In the genomic region with DNA sequence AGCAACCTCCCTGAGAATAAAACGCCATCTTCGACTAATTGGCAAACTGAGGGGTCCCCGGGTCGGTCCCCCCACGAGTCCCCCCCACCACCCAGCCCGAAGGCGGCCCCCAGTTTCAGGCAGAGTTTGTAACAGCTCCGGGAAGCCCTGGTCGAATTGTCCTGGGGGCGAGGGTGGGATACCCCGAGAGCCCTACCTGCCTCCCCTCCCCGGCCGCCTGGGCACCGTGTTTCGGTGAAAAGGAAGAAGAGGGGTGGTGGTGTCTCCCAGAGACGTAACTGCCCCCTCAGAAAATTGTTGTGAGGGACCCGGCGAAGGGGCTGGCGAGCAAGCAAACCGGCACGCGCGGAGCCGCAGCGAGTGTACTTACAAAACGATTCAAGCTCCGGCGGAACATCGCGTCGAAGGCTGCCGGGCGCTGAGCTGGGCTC, we compare ENCODE assay signal across 7 cellular contexts. TPM values are rescaled to one million over a fixed set of nuclear protein-coding genes. Genes with fewer than 3 reads are reported as not detected.
DNase-seq lines count a peak whose midpoint lies in the region; ATAC-seq and TF ChIP-seq lines count a peak whose summit lies in the region.

No MANE protein-coding gene starts in this region.

- H3K27ac ChIP-seq in HCT116 (ENCODE audit: low read depth, low read length) (peak overlapping the region; percentile 45; the same call in 1 of the 2 replicates), right atrium auricular region (peak overlapping the region; percentile 64 to 96), smooth muscle cell (ENCODE audit: low read depth) (no peak overlapping the region)

- peak overlapping the region; percentile 80 for H3K4me2 ChIP-seq in HCT116 (ENCODE audit: low read length)
- peak overlapping the region; percentile 85 for H3K4me2 ChIP-seq in smooth muscle cell

- no peaks in the 10 kb centered on the region for H3K9me3 Mint-ChIP-seq in activated B cell treated with CpG ODN at 0.5 μM for 24 hours

- TF ChIP-seq POLR2A in HCT116 (IDR thresholded peaks at IDR 0.05; ENCODE audit: borderline replicate concordance, extremely low read depth, insufficient read depth, insufficient read length): no peak

- H3K4me3 ChIP-seq in HCT116 (replicated peaks in 1 of 2; ENCODE audit: low read depth in 1 of 2, low read length in 2 of 2) (peak overlapping the region; percentile 59 to 66), right atrium auricular region (peak overlapping the region; percentile 58 to 79), smooth muscle cell (peak overlapping the region; percentile 73)

- H3K36me3 ChIP-seq in HCT116 (ENCODE audit: control insufficient read depth in 1 of 2, insufficient read depth in 2 of 2, low read length in 2 of 2) (no peaks in the 10 kb centered on the region), right atrium auricular region (no peaks in the 10 kb centered on the region), smooth muscle cell (ENCODE audit: low read depth) (no peaks in the 10 kb centered on the region)

- peaks cover 20% of the 10 kb centered on the region for H3K4me1 Mint-ChIP-seq in activated B cell treated with CpG ODN at 0.5 μM for 24 hours

- no peaks in the 10 kb centered on the region for H3K36me3 Mint-ChIP-seq in activated B cell treated with CpG ODN at 0.5 μM for 24 hours (ENCODE audit: low read depth)

- WGBS in smooth muscle cell (ENCODE audit: low lambda C conversion rate): 27% methylated on average over 30 of the region's 33 CpGs

- H3K4me1 ChIP-seq in HCT116 (ENCODE audit: control insufficient read depth in 1 of 2, insufficient read depth in 2 of 2, low read length in 2 of 2) (peaks cover 6 to 20% of the 10 kb centered on the region in 2 experiments), right atrium auricular region (no peaks in the 10 kb centered on the region), smooth muscle cell (ENCODE audit: low read depth) (no peaks in the 10 kb centered on the region)

- no TSS peak for BruUV-seq in HCT116 (replicated peaks; lab: Mats Ljungman, UMichigan)

- CTCF ChIA-PET in HCT116 (lab: Charles Lee): no interaction called here
- CTCF ChIA-PET in activated B cell treated with CpG ODN at 0.5 μM for 24 hours (lab: Charles Lee): no interaction called here

- H3K9me2 ChIP-seq in HCT116 (ENCODE audit: insufficient read depth): no peaks in the 10 kb centered on the region

- ATAC-seq in HCT116 (peak; percentile 3), activated B cell treated with CpG ODN at 0.5 μM for 24 hours (ENCODE audit: low read depth) (no peak), GM19023 (IDR thresholded peaks at IDR 0.05; ENCODE audit: unreplicated experiment) (no peak)

- DNase-seq in HCT116 (ENCODE audit: low read depth, low spot score) (no peak), activated B cell treated with CpG ODN at 0.5 μM for 24 hours (no peak), right atrium auricular region (ENCODE audit: low spot score) (no peak), smooth muscle cell (lab: John Stamatoyannopoulos, UW; ENCODE audit: unreplicated experiment) (no peak), iPS-NIHi11 (ENCODE audit: low spot score) (no peak), SIG-M5 (lab: John Stamatoyannopoulos, UW) (no peak)

- POLR2A ChIA-PET in HCT116 (lab: Charles Lee) (no interaction called here), activated B cell treated with CpG ODN at 0.5 μM for 24 hours (lab: Charles Lee) (interaction anchor here (0.6 kb wide), 1 partner anchor 106 kb away, joined by 3 read pairs; no protein-coding TSS in a partner anchor)

- intact Hi-C loops in HCT116 (cut with micrococcal nuclease): no loop called here
- intact Hi-C loops in activated B cell treated with CpG ODN at 0.5 μM for 24 hours (cut with micrococcal nuclease): loop anchor here (5.0 to 10.0 kb wide), 4 partner anchors 39 to 379 kb away; no protein-coding TSS in a partner anchor

- no peaks in the 10 kb centered on the region for H3K9me3 ChIP-seq in HCT116 (ENCODE audit: control insufficient read depth in 1 of 2, insufficient read depth in 1 of 2, low read depth in 1 of 2, low read length in 2 of 2)
- H3K9me3 ChIP-seq in right atrium auricular region: no peaks in the 10 kb centered on the region
- no peaks in the 10 kb centered on the region for H3K9me3 ChIP-seq in smooth muscle cell (replicated peaks; ENCODE audit: low read depth)

- H3K27me3 Mint-ChIP-seq in activated B cell treated with CpG ODN at 0.5 μM for 24 hours: no peaks in the 10 kb centered on the region

- TF ChIP-seq CTCF in HCT116 (IDR thresholded peaks at IDR 0.05 in 2 of 3, conservative IDR thresholded peaks at IDR 0.05 in 1 of 3; ENCODE audit: borderline replicate concordance in 1 of 3, insufficient read depth in 1 of 3, low read depth in 2 of 3, low read length in 2 of 3): no peak
- no peak for TF ChIP-seq CTCF in activated B cell treated with CpG ODN at 0.5 μM for 24 hours (IDR thresholded peaks at IDR 0.05)
- TF ChIP-seq CTCF in right atrium auricular region (IDR thresholded peaks at IDR 0.05): no peak
- TF ChIP-seq CTCF in smooth muscle cell (IDR thresholded peaks at IDR 0.05; ENCODE audit: borderline replicate concordance, insufficient read depth, poor library complexity, severe bottlenecking): no peak

- H3K79me2 ChIP-seq in HCT116 (ENCODE audit: insufficient read depth, low read length): peaks cover 24% of the 10 kb centered on the region
- H3K79me2 ChIP-seq in smooth muscle cell (ENCODE audit: low read depth): no peaks in the 10 kb centered on the region

- H3K4me3 Mint-ChIP-seq in activated B cell treated with CpG ODN at 0.5 μM for 24 hours: peak overlapping the region; percentile 81

- H2AFZ ChIP-seq in HCT116 (ENCODE audit: low read depth, low read length, poor library complexity, severe bottlenecking): no peak overlapping the region
- no peak overlapping the region for H2AFZ ChIP-seq in smooth muscle cell (ENCODE audit: low read depth)

- no peak for TF ChIP-seq RAD21 in HCT116 (IDR thresholded peaks at IDR 0.05; ENCODE audit: low read depth)

- H3F3A ChIP-seq in smooth muscle cell (ENCODE audit: low read depth): peaks cover 5% of the 10 kb centered on the region

- H3K27me3 ChIP-seq in HCT116 (ENCODE audit: insufficient read depth, low read length): no peaks in the 10 kb centered on the region
- H3K27me3 ChIP-seq in right atrium auricular region: no peaks in the 10 kb centered on the region
- H3K27me3 ChIP-seq in smooth muscle cell (ENCODE audit: low read depth): no peaks in the 10 kb centered on the region

- no peak overlapping the region for H3K27ac Mint-ChIP-seq in activated B cell treated with CpG ODN at 0.5 μM for 24 hours

- RAD21 ChIA-PET in HCT116 (lab: Charles Lee; ENCODE audit: low non-redundant PET in 1 of 2, low total read pairs in 2 of 2, uncharacterized antibody in 2 of 2, unreplicated experiment in 2 of 2): no interaction called here

- H3K9ac ChIP-seq in HCT116 (ENCODE audit: low read length) (peak overlapping the region; percentile 70), smooth muscle cell (ENCODE audit: low read depth) (peak overlapping the region; percentile 34)

- H4K20me1 ChIP-seq in HCT116 (ENCODE audit: insufficient read depth): no peaks in the 10 kb centered on the region
- H4K20me1 ChIP-seq in smooth muscle cell (ENCODE audit: low read depth): peaks cover 41% of the 10 kb centered on the region

TF ChIP-seq in HCT116, 20 proteins besides CTCF, POLR2A, EP300 and RAD21:
- no peak for TF ChIP-seq POLR2AphosphoS5 (IDR thresholded peaks at IDR 0.05; ENCODE audit: low read depth, low read length)
- TF ChIP-seq FOSL1 (IDR thresholded peaks at IDR 0.05; ENCODE audit: low read depth): no peak
- no peak for TF ChIP-seq ZFX (IDR thresholded peaks at IDR 0.05)
- no peak for TF ChIP-seq ZNF274 (IDR thresholded peaks at IDR 0.05; ENCODE audit: low read depth, low read length)
- TF ChIP-seq CBX3 (IDR thresholded peaks at IDR 0.05; ENCODE audit: low read depth): no peak
- TF ChIP-seq, protein P1, sequence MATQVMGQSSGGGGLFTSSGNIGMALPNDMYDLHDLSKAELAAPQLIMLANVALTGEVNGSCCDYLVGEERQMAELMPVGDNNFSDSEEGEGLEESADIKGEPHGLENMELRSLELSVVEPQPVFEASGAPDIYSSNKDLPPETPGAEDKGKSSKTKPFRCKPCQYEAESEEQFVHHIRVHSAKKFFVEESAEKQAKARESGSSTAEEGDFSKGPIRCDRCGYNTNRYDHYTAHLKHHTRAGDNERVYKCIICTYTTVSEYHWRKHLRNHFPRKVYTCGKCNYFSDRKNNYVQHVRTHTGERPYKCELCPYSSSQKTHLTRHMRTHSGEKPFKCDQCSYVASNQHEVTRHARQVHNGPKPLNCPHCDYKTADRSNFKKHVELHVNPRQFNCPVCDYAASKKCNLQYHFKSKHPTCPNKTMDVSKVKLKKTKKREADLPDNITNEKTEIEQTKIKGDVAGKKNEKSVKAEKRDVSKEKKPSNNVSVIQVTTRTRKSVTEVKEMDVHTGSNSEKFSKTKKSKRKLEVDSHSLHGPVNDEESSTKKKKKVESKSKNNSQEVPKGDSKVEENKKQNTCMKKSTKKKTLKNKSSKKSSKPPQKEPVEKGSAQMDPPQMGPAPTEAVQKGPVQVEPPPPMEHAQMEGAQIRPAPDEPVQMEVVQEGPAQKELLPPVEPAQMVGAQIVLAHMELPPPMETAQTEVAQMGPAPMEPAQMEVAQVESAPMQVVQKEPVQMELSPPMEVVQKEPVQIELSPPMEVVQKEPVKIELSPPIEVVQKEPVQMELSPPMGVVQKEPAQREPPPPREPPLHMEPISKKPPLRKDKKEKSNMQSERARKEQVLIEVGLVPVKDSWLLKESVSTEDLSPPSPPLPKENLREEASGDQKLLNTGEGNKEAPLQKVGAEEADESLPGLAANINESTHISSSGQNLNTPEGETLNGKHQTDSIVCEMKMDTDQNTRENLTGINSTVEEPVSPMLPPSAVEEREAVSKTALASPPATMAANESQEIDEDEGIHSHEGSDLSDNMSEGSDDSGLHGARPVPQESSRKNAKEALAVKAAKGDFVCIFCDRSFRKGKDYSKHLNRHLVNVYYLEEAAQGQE (IDR thresholded peaks at IDR 0.05; ENCODE audit: low read depth): no peak

RNA-seq across cellular contexts. Expression of a gene that starts 1.2 kb away (rescaled TPM):
- total RNA-seq in HCT116 (2021; ENCODE audit: unreplicated experiment): 19.4 TPM
- polyA plus RNA-seq in HCT116 (2012): 2.9 and 4.4 TPM in 2 replicates
- 19.7 and 21.3 TPM in 2 replicates for total RNA-seq in activated B cell treated with CpG ODN at 0.5 μM for 24 hours
- 1 to 10 TPM; 6.5 to 6.7 TPM for total RNA-seq in right atrium auricular region
- total RNA-seq in smooth muscle cell: 17.1 and 20.7 TPM in 2 replicates
- 3.2 and 4.8 TPM in 2 replicates for polyA plus RNA-seq in smooth muscle cell

RNA-seq across cellular contexts. Expression of a gene that starts 33.7 kb away (rescaled TPM):
- not detected for total RNA-seq in HCT116 (2021; ENCODE audit: unreplicated experiment)
- not detected in 2 replicates for polyA plus RNA-seq in HCT116 (2012)
- total RNA-seq in activated B cell treated with CpG ODN at 0.5 μM for 24 hours: not detected in 2 replicates
- total RNA-seq in right atrium auricular region: not detected
- total RNA-seq in smooth muscle cell: not detected in 2 replicates
- not detected in 2 replicates for polyA plus RNA-seq in smooth muscle cell
